In genomic region chr5:180142824-180143610, GRCh38 we compare ENCODE assay signal across 18 cellular contexts.
DNase-seq lines count a peak whose midpoint lies in the region; FAIRE-seq and TF ChIP-seq lines count a peak whose summit lies in the region.
"Had no signal": no experiment of that assay in that cellular context is flagged by ENCODE, and none has a peak within 500 bp of the region (broad histone marks: within the 10 kb centered on the region; RNA-seq: fewer than 3 reads in every experiment).

No MANE protein-coding gene starts in this region.

- no peaks in the 10 kb centered on the region for H3K4me1 ChIP-seq in astrocyte (ENCODE audit: insufficient read depth, low read length)
- no peaks in the 10 kb centered on the region for H3K4me1 ChIP-seq in testis

- TF ChIP-seq CTCF in astrocyte (IDR thresholded peaks at IDR 0.05; ENCODE audit: insufficient read depth, low read depth, low read length) (no peak), testis (IDR thresholded peaks at IDR 0.05) (no peak), GM10248 (IDR thresholded peaks at IDR 0.05; ENCODE audit: control extremely low read depth, extremely low read depth, low read depth, missing control alignments) (no peak)

- no peak overlapping the region for H3K4me3 ChIP-seq in astrocyte (ENCODE audit: insufficient read depth, low read depth, low read length)
- H3K4me3 ChIP-seq in testis: no peak overlapping the region

- POLR2A ChIA-PET in GM10248 (lab: Yijun Ruan, JAX): no interaction called here

- no peak for FAIRE-seq in astrocyte (lab: Jason Lieb, UNC)
- FAIRE-seq: A204.1, HepG2 had no signal

- no peak overlapping the region for H3K4me3 Mint-ChIP-seq in astrocyte (ENCODE audit: unreplicated experiment)

- peak overlapping the region; percentile 47 for H2AFZ ChIP-seq in astrocyte (ENCODE audit: low read depth, low read length)

- H3K4me2 ChIP-seq in astrocyte (ENCODE audit: low read length): no peak overlapping the region

- H3K27me3 ChIP-seq in astrocyte (ENCODE audit: insufficient read depth, low read length) (peaks cover 26% of the 10 kb centered on the region), testis (no peaks in the 10 kb centered on the region)

- no peaks in the 10 kb centered on the region for H3K4me1 Mint-ChIP-seq in astrocyte (ENCODE audit: low read depth, unreplicated experiment)

- WGBS in testis, 2 donors: 90 to 92% methylated on average over 5 to 13 of the region's 13 CpGs

- H3K36me3 ChIP-seq in astrocyte (ENCODE audit: insufficient read depth, low read length) (no peaks in the 10 kb centered on the region), testis (ENCODE audit: low read depth, missing control alignments) (no peaks in the 10 kb centered on the region)

- H4K20me1 ChIP-seq in astrocyte (ENCODE audit: insufficient read depth, low read length): no peaks in the 10 kb centered on the region

- H3K9me3 ChIP-seq in astrocyte (ENCODE audit: insufficient read depth, low read depth, low read length): peaks cover 3% of the 10 kb centered on the region
- H3K9me3 ChIP-seq in testis: no peaks in the 10 kb centered on the region

- peaks cover 14% of the 10 kb centered on the region for H3K9me3 Mint-ChIP-seq in astrocyte (ENCODE audit: unreplicated experiment)

- no peak overlapping the region for H3K27ac ChIP-seq in astrocyte (ENCODE audit: low read depth, low read length)
- H3K27ac ChIP-seq in testis: no peak overlapping the region
- H3K27ac ChIP-seq: C4-2B had no signal

- no peaks in the 10 kb centered on the region for H3K79me2 ChIP-seq in astrocyte (ENCODE audit: insufficient read depth, low read length)

- peak; percentile 36 for DNase-seq in activated effector memory CD4-positive, alpha-beta T cell treated with anti-CD3 and anti-CD28 coated beads, Interleukin-2, amount 50 U/mL, for 16 hours
- no peak for DNase-seq in activated effector memory CD4-positive, alpha-beta T cell treated with Interleukin-2 at 50 U/mL for 16 hours
- DNase-seq in astrocyte (ENCODE audit: low read depth): no peak
- DNase-seq in islet precursor cell: peak; percentile 43
- DNase-seq in testis: peak; percentile 9
- no peak for DNase-seq in SW480 (ENCODE audit: low spot score)
- no peak for DNase-seq in GM10248 (ENCODE audit: extremely low spot score)
- DNase-seq in hippocampal formation (lab: John Stamatoyannopoulos, UW): no peak
- DNase-seq: COR-L47, GDM1, GOT3, Kasumi-1, NCI-H1930, NCI-H2171 treated with DMSO at 0.1 percent for 48 hours, NCI-H774 had no signal

- peaks cover 2% of the 10 kb centered on the region for H3K36me3 Mint-ChIP-seq in astrocyte (ENCODE audit: low read depth, unreplicated experiment)

- intact Hi-C loops in testis (cut with DNase I; ENCODE audit: low total_unique reads): no loop called here

- H3K27me3 Mint-ChIP-seq in astrocyte (ENCODE audit: low read depth, unreplicated experiment): peaks cover 49% of the 10 kb centered on the region

- H3K27ac Mint-ChIP-seq in astrocyte (ENCODE audit: unreplicated experiment): no peak overlapping the region

- CTCF ChIA-PET in GM10248 (lab: Yijun Ruan, JAX): no interaction called here

- no peak overlapping the region for H3K9ac ChIP-seq in astrocyte (ENCODE audit: low read length)

- no peak for TF ChIP-seq POLR2A in testis (IDR thresholded peaks at IDR 0.05)

Comparison
In these comparisons a context has a peak if more than half of its experiments do, and no peak if none do; other contexts are left out.
1. DNase-seq: peak in activated effector memory CD4-positive, alpha-beta T cell treated with anti-CD3 and anti-CD28 coated beads, Interleukin-2, amount 50 U/mL, for 16 hours (single experiment), islet precursor cell (single experiment) and testis (single experiment); none in activated effector memory CD4-positive, alpha-beta T cell treated with Interleukin-2 at 50 U/mL for 16 hours (single experiment), astrocyte (single experiment), SW480 (single experiment), GM10248 (single experiment) and hippocampal formation (0 of 2).